In the genomic region with DNA sequence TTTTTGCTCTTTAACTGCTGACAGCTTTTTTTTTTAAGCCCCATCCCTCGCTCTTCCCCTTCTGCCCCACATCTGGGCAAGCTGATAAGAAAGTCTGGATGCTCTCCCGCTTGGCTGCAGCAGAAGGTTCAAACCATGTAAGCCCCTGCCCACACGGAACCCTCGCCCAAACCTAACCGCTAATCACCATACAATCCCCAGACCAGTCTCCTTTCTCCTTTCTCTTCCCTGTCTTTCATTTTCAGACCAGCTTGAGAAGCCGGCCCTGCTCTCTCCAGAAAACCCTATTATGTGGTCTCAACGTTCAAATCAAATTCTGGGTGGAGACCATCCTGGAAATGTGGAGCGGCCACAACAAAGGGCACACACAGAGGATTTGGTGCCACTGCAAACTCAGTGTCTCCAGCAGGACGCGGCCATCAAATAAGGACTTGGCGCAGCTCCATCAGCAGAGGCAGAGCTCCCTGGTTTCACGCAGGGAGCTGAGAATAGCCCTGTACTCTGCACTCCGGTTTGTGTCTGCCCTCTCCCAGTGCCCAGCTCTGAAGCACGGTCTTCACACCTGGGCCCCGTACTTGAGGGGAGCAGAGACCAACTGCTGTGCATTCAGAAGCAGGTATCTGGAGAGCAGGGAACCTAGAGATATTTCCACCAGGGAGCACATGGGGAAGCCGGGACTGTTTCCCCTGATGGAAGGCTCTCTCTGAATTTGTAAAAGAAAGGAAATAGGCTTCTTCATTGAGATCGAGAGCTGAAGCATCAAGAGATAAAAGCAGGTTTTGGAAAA, we compare ENCODE assay signal across 11 cellular contexts.
DNase-seq lines count a peak whose midpoint lies in the region; ATAC-seq and TF ChIP-seq lines count a peak whose summit lies in the region.
"Had no signal": no experiment of that assay in that cellular context is flagged by ENCODE, and none has a peak within 500 bp of the region (broad histone marks: within the 10 kb centered on the region; RNA-seq: fewer than 3 reads in every experiment).

No MANE protein-coding gene starts in this region.

- H3K27me3 ChIP-seq in smooth muscle cell (ENCODE audit: low read depth), result no peaks in the 10 kb centered on the region

- no peak for TF ChIP-seq CTCF in smooth muscle cell (IDR thresholded peaks at IDR 0.05; ENCODE audit: borderline replicate concordance, insufficient read depth, poor library complexity, severe bottlenecking)

- no peak overlapping the region for H3K9ac ChIP-seq in smooth muscle cell (ENCODE audit: low read depth)

- no peaks in the 10 kb centered on the region for H3K9me3 ChIP-seq in smooth muscle cell (replicated peaks; ENCODE audit: low read depth)

- H3F3A ChIP-seq in smooth muscle cell (ENCODE audit: low read depth), result peaks cover 9% of the 10 kb centered on the region

- H3K4me3 ChIP-seq in smooth muscle cell, result no peak overlapping the region

- DNase-seq in HUDEP-2 (lab: John Stamatoyannopoulos, UW; ENCODE audit: unreplicated experiment in 76 of 76), result peak in 75 of 76 experiments; percentile 53 to 95 (median 84)
- DNase-seq in OCI-M2 (lab: John Stamatoyannopoulos, UW; ENCODE audit: unreplicated experiment), result peak; percentile 90
- DNase-seq in globus pallidus (ENCODE audit: low spot score), result peak; percentile 23
- no peak for DNase-seq in smooth muscle cell (lab: John Stamatoyannopoulos, UW; ENCODE audit: unreplicated experiment)
- no peak for DNase-seq in superior temporal gyrus (ENCODE audit: extremely low spot score)
- DNase-seq in activated T-cell treated with anti-CD3 and anti-CD28 coated beads, Interleukin-2, amount 50 U/mL, for 1 hour, result no peak
- DNase-seq: activated B cell treated with CpG ODN at 0.5 μM for 24 hours; central memory CD4-positive, alpha-beta T cell; NCI-H187; stimulated activated naive CD8-positive, alpha-beta T cell treated with anti-CD3 and anti-CD28 coated beads, Interleukin-15, Interleukin-2, amounts not matched to agents 100 U/mL and 50 U/mL, for 24 hours had no signal

- H4K20me1 ChIP-seq in smooth muscle cell (ENCODE audit: low read depth), result no peaks in the 10 kb centered on the region

- WGBS in smooth muscle cell (ENCODE audit: low lambda C conversion rate), result 57% methylated on average over 17 of the region's 17 CpGs

- peak overlapping the region; percentile 54 for H3K4me2 ChIP-seq in smooth muscle cell

- no peak for ATAC-seq in GM21515 (IDR thresholded peaks at IDR 0.05; ENCODE audit: unreplicated experiment)
- ATAC-seq: stimulated activated naive CD8-positive, alpha-beta T cell treated with anti-CD3 and anti-CD28 coated beads, Interleukin-15, Interleukin-2, amounts not matched to agents 100 U/mL and 50 U/mL, for 24 hours had no signal

- H3K36me3 ChIP-seq in smooth muscle cell (ENCODE audit: low read depth), result no peaks in the 10 kb centered on the region

- no peak overlapping the region for H2AFZ ChIP-seq in smooth muscle cell (ENCODE audit: low read depth)

- peak overlapping the region; percentile 60 for H3K27ac ChIP-seq in smooth muscle cell (ENCODE audit: low read depth)

- H3K4me1 ChIP-seq in smooth muscle cell (ENCODE audit: low read depth), result peaks cover 20% of the 10 kb centered on the region

- no peaks in the 10 kb centered on the region for H3K79me2 ChIP-seq in smooth muscle cell (ENCODE audit: low read depth)

Comparison
In these comparisons a context has a peak if more than half of its experiments do, and no peak if none do; other contexts are left out.
1. DNase-seq: peak in HUDEP-2 (75 of 76), OCI-M2 (single experiment) and globus pallidus (single experiment); none in smooth muscle cell (single experiment), superior temporal gyrus (single experiment) and activated T-cell treated with anti-CD3 and anti-CD28 coated beads, Interleukin-2, amount 50 U/mL, for 1 hour (single experiment).